Comparison of ENCODE assay signal across 28 cellular contexts in the genomic region with DNA sequence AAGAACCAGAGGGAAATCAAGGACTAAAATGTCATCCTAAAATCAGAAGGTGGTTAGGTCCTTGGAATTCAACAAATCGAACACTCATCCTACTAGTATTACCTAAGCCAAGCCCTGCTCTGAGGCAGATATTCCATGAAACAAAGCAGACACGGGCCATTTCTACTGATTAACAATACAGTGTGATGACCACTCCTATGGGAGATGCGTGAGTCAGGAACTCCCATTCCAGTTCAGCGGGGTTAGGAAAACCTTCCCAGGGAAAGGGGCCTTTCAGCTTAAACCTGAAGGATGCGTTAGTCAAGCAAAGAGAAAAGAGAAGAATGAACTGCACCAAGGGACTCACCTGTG.
"Had no signal": no experiment of that assay in that cellular context is flagged by ENCODE, and none has a peak within 500 bp of the region (broad histone marks: within the 10 kb centered on the region; RNA-seq: fewer than 3 reads in every experiment).

No MANE protein-coding gene starts in this region.

- DNase-seq: activated CD4-positive, alpha-beta T cell treated with anti-CD3 and anti-CD28 coated beads, Interleukin-2, amount 10 ng/mL, durations not matched to agents 24 days and 14 days; activated CD8-positive, alpha-beta memory T cell treated with anti-CD3 and anti-CD28 coated beads, Interleukin-2, amount 10 ng/mL, durations not matched to agents 7 days and 5 days; activated CD8-positive, alpha-beta T cell treated with anti-CD3 and anti-CD28 coated beads for 36 hours; activated effector memory CD4-positive, alpha-beta T cell treated with anti-CD3 and anti-CD28 coated beads, Interleukin-2, amount 50 U/mL, for 16 hours; activated naive CD4-positive, alpha-beta T cell treated with anti-CD3 and anti-CD28 coated beads, Interleukin-2, amount 50 U/mL, for 16 hours; activated naive CD8-positive, alpha-beta T cell treated with anti-CD3 and anti-CD28 coated beads, Interleukin-2, amount 50 U/mL, for 24 hours; activated T-cell treated with anti-CD3 and anti-CD28 coated beads for 4 hours; anterior cingulate cortex; body of pancreas; cortex of kidney; endodermal cell; esophagus squamous epithelium; foreskin keratinocyte; hippocampal formation; kidney glomerular epithelial cell; left ventricle myocardium inferior; mucosa of descending colon; naive B cell; occipital lobe; stimulated activated CD4-positive, alpha-beta T cell treated with anti-CD3 and anti-CD28 coated beads, Interleukin-12 subunit alpha, Interleukin-12 subunit beta, amount 100 ng/mL, for 4 hours; stimulated activated CD4-positive, alpha-beta T cell treated with anti-CD3 and anti-CD28 coated beads, Interleukin-4, amount 100 ng/mL, for 4 hours; stimulated activated naive CD8-positive, alpha-beta T cell treated with anti-CD3 and anti-CD28 coated beads, Interleukin-15, amount 100 ng/mL, for 72 hours; trophoblast cell had no signal

- H3K27me3 Mint-ChIP-seq: activated CD8-positive, alpha-beta T cell treated with anti-CD3 and anti-CD28 coated beads for 36 hours; activated naive CD8-positive, alpha-beta T cell treated with anti-CD3 and anti-CD28 coated beads, Interleukin-2, amount 50 U/mL, for 24 hours; naive B cell; stimulated activated naive CD8-positive, alpha-beta T cell treated with anti-CD3 and anti-CD28 coated beads, Interleukin-15, amount 100 ng/mL, for 72 hours had no signal

- H3K27me3 ChIP-seq: body of pancreas, cardiac muscle cell, esophagus squamous epithelium, foreskin keratinocyte had no signal

- H3K27ac Mint-ChIP-seq: activated CD4-positive, alpha-beta T cell treated with anti-CD3 and anti-CD28 coated beads, Interleukin-2, amount 10 ng/mL, durations not matched to agents 24 days and 14 days; activated CD8-positive, alpha-beta memory T cell treated with anti-CD3 and anti-CD28 coated beads, Interleukin-2, amount 10 ng/mL, durations not matched to agents 7 days and 5 days; activated CD8-positive, alpha-beta T cell treated with anti-CD3 and anti-CD28 coated beads for 36 hours; activated naive CD8-positive, alpha-beta T cell treated with anti-CD3 and anti-CD28 coated beads, Interleukin-2, amount 50 U/mL, for 24 hours; endodermal cell; progenitor cell of endocrine pancreas; stimulated activated naive CD8-positive, alpha-beta T cell treated with anti-CD3 and anti-CD28 coated beads, Interleukin-15, amount 100 ng/mL, for 72 hours had no signal

- ATAC-seq: activated CD4-positive, CD25-positive, alpha-beta regulatory T cell treated with anti-CD3 and anti-CD28 coated beads, Interleukin-2, amount 50 U/mL, for 24 hours; activated CD8-positive, alpha-beta memory T cell treated with anti-CD3 and anti-CD28 coated beads, Interleukin-2, amount 10 ng/mL, durations not matched to agents 7 days and 5 days; activated CD8-positive, alpha-beta T cell treated with anti-CD3 and anti-CD28 coated beads for 36 hours; activated naive CD8-positive, alpha-beta T cell treated with anti-CD3 and anti-CD28 coated beads, Interleukin-2, amount 50 U/mL, for 24 hours; body of pancreas; foreskin keratinocyte; SK-N-SH treated with all-trans-retinoic acid at 6 μM for 48 hours; stimulated activated naive CD8-positive, alpha-beta T cell treated with anti-CD3 and anti-CD28 coated beads, Interleukin-15, amount 100 ng/mL, for 72 hours had no signal

- H3K4me1 Mint-ChIP-seq: activated CD4-positive, alpha-beta T cell treated with anti-CD3 and anti-CD28 coated beads, Interleukin-2, amount 10 ng/mL, durations not matched to agents 24 days and 14 days; activated CD8-positive, alpha-beta memory T cell treated with anti-CD3 and anti-CD28 coated beads, Interleukin-2, amount 10 ng/mL, durations not matched to agents 7 days and 5 days; stimulated activated naive CD8-positive, alpha-beta T cell treated with anti-CD3 and anti-CD28 coated beads, Interleukin-15, amount 100 ng/mL, for 72 hours had no signal

- H3K27ac ChIP-seq: body of pancreas, cardiac muscle cell, esophagus squamous epithelium, foreskin keratinocyte, left ventricle myocardium inferior, VCaP had no signal

- H3K9me3 ChIP-seq: body of pancreas, esophagus squamous epithelium, left ventricle myocardium inferior, mucosa of descending colon had no signal

- H3K36me3 ChIP-seq: cardiac muscle cell, esophagus squamous epithelium, left ventricle myocardium inferior had no signal

- H3K4me1 ChIP-seq: body of pancreas had no signal

- H3K4me3 ChIP-seq: body of pancreas, cardiac muscle cell, esophagus squamous epithelium, left ventricle myocardium inferior, mucosa of descending colon had no signal

- H3K4me3 Mint-ChIP-seq: activated CD4-positive, alpha-beta T cell treated with anti-CD3 and anti-CD28 coated beads, Interleukin-2, amount 10 ng/mL, durations not matched to agents 24 days and 14 days; activated CD8-positive, alpha-beta memory T cell treated with anti-CD3 and anti-CD28 coated beads, Interleukin-2, amount 10 ng/mL, durations not matched to agents 7 days and 5 days; activated CD8-positive, alpha-beta T cell treated with anti-CD3 and anti-CD28 coated beads for 36 hours; activated naive CD8-positive, alpha-beta T cell treated with anti-CD3 and anti-CD28 coated beads, Interleukin-2, amount 50 U/mL, for 24 hours; endodermal cell; stimulated activated naive CD8-positive, alpha-beta T cell treated with anti-CD3 and anti-CD28 coated beads, Interleukin-15, amount 100 ng/mL, for 72 hours had no signal

- H3K36me3 Mint-ChIP-seq: activated CD8-positive, alpha-beta memory T cell treated with anti-CD3 and anti-CD28 coated beads, Interleukin-2, amount 10 ng/mL, durations not matched to agents 7 days and 5 days had no signal

- H3K9me3 Mint-ChIP-seq: activated CD8-positive, alpha-beta T cell treated with anti-CD3 and anti-CD28 coated beads for 36 hours; activated naive CD8-positive, alpha-beta T cell treated with anti-CD3 and anti-CD28 coated beads, Interleukin-2, amount 50 U/mL, for 24 hours; stimulated activated naive CD8-positive, alpha-beta T cell treated with anti-CD3 and anti-CD28 coated beads, Interleukin-15, amount 100 ng/mL, for 72 hours had no signal
